ENCODE assay signal across 1 cellular context in the genomic region with DNA sequence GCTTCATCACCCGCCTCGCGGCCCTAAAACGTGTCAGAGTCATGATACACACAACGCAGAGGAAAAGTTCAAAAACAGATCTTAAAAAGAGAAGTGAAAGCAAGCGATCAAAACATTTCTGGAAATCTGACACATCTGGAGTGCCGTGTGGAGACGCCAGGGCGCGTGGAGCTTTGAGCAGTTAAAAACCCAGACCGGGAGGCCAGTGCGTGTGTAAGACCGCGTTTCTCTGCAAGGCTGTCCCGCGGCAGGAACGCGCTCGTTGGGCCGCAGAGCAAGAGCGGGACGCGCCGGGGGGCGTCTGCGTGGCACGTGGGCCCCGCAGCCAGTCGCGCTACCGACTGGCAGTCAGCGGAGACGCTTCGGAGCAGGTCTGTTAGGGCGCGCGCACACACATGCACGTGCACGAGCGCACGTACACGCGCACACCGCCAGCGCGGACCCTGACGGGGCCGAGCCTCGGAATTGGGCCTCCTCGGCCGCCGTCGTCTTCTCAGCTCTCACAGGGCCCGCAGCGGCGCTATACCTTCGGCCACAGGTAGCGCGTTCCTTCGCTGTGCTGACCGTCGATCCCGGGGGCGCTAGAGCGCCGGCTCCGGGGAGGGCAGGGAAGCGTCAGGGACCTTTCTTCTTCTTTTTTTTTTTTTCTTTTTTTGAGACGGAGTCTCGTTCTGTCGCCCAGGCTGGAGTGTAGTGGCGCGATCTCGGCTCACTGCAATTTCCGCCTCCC.
TF ChIP-seq lines count a peak whose summit lies in the region.

No MANE protein-coding gene starts in this region.

TF ChIP-seq in K562, 482 proteins besides CTCF, POLR2A, EP300 and RAD21 (continued from another document and continues in another):
- peak; percentile 86 for TF ChIP-seq HDAC8 (tag; IDR thresholded peaks at IDR 0.05)
- TF ChIP-seq SRSF7 (optimal IDR thresholded peaks at IDR 0.05; ENCODE audit: low read depth, low read length): no peak
- TF ChIP-seq KLF10 (CRISPR knock-in tag; IDR thresholded peaks at IDR 0.05): no peak
- no peak for TF ChIP-seq ZNF436 (CRISPR knock-in tag; IDR thresholded peaks at IDR 0.05)
- TF ChIP-seq, protein P1, sequence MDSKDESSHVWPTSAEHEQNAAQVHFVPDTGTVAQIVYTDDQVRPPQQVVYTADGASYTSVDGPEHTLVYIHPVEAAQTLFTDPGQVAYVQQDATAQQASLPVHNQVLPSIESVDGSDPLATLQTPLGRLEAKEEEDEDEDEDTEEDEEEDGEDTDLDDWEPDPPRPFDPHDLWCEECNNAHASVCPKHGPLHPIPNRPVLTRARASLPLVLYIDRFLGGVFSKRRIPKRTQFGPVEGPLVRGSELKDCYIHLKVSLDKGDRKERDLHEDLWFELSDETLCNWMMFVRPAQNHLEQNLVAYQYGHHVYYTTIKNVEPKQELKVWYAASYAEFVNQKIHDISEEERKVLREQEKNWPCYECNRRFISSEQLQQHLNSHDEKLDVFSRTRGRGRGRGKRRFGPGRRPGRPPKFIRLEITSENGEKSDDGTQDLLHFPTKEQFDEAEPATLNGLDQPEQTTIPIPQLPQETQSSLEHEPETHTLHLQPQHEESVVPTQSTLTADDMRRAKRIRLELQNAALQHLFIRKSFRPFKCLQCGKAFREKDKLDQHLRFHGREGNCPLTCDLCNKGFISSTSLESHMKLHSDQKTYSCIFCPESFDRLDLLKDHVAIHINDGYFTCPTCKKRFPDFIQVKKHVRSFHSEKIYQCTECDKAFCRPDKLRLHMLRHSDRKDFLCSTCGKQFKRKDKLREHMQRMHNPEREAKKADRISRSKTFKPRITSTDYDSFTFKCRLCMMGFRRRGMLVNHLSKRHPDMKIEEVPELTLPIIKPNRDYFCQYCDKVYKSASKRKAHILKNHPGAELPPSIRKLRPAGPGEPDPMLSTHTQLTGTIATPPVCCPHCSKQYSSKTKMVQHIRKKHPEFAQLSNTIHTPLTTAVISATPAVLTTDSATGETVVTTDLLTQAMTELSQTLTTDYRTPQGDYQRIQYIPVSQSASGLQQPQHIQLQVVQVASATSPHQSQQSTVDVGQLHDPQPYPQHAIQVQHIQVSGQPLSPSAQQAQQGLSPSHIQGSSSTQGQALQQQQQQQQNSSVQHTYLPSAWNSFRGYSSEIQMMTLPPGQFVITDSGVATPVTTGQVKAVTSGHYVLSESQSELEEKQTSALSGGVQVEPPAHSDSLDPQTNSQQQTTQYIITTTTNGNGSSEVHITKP (IDR thresholded peaks at IDR 0.05; ENCODE audit: partially characterized antibody): no peak
- TF ChIP-seq, protein P2, sequence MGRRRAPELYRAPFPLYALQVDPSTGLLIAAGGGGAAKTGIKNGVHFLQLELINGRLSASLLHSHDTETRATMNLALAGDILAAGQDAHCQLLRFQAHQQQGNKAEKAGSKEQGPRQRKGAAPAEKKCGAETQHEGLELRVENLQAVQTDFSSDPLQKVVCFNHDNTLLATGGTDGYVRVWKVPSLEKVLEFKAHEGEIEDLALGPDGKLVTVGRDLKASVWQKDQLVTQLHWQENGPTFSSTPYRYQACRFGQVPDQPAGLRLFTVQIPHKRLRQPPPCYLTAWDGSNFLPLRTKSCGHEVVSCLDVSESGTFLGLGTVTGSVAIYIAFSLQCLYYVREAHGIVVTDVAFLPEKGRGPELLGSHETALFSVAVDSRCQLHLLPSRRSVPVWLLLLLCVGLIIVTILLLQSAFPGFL (CRISPR knock-in tag; IDR thresholded peaks at IDR 0.05): no peak
- TF ChIP-seq ZSCAN29 (IDR thresholded peaks at IDR 0.05): no peak
- peak; percentile 95 for TF ChIP-seq ZNF407 (IDR thresholded peaks at IDR 0.05; ENCODE audit: low read depth)
- no peak for TF ChIP-seq ZFPM2 (CRISPR knock-in tag; IDR thresholded peaks at IDR 0.05)
- TF ChIP-seq ZC3H8 (IDR thresholded peaks at IDR 0.05): no peak
- TF ChIP-seq ZNF41 (CRISPR knock-in tag; conservative IDR thresholded peaks at IDR 0.05): no peak
- no peak for TF ChIP-seq CBX2 (IDR thresholded peaks at IDR 0.05; ENCODE audit: insufficient read depth, low read length, poor library complexity, severe bottlenecking)
- TF ChIP-seq ZNF584 (CRISPR knock-in tag; IDR thresholded peaks at IDR 0.05; ENCODE audit: low read depth): no peak
- no peak for TF ChIP-seq SIN3A (IDR thresholded peaks at IDR 0.05; ENCODE audit: borderline replicate concordance in 2 of 2, control insufficient read depth in 1 of 2, low read depth in 2 of 2, low read length in 2 of 2)
- TF ChIP-seq ZBTB17 (CRISPR knock-in tag; IDR thresholded peaks at IDR 0.05): 0 out of 2 replicates have a peak, but pooled peaks have one; percentile 41
- peak; percentile 57; the same call in 1 of the 2 replicates for TF ChIP-seq MYC (IDR thresholded peaks at IDR 0.05; ENCODE audit: low read depth, low read length)
- no peak for TF ChIP-seq MYC (CRISPR knock-in tag; IDR thresholded peaks at IDR 0.05; ENCODE audit: borderline replicate concordance, low read depth)
- no peak for TF ChIP-seq GTF3C2 (IDR thresholded peaks at IDR 0.05; ENCODE audit: borderline replicate concordance, extremely low read depth, insufficient read length)
- no peak for TF ChIP-seq SP2 (IDR thresholded peaks at IDR 0.05; ENCODE audit: extremely low read depth, low read depth, low read length, poor library complexity, severe bottlenecking)
- TF ChIP-seq HNRNPUL1 (IDR thresholded peaks at IDR 0.05; ENCODE audit: low read length): no peak
- no peak for TF ChIP-seq ARID1B (IDR thresholded peaks at IDR 0.05)
- TF ChIP-seq CSDE1 (IDR thresholded peaks at IDR 0.05): no peak
- no peak for TF ChIP-seq RBM39 (optimal IDR thresholded peaks at IDR 0.05; ENCODE audit: low read depth, low read length)
- TF ChIP-seq, protein P3, sequence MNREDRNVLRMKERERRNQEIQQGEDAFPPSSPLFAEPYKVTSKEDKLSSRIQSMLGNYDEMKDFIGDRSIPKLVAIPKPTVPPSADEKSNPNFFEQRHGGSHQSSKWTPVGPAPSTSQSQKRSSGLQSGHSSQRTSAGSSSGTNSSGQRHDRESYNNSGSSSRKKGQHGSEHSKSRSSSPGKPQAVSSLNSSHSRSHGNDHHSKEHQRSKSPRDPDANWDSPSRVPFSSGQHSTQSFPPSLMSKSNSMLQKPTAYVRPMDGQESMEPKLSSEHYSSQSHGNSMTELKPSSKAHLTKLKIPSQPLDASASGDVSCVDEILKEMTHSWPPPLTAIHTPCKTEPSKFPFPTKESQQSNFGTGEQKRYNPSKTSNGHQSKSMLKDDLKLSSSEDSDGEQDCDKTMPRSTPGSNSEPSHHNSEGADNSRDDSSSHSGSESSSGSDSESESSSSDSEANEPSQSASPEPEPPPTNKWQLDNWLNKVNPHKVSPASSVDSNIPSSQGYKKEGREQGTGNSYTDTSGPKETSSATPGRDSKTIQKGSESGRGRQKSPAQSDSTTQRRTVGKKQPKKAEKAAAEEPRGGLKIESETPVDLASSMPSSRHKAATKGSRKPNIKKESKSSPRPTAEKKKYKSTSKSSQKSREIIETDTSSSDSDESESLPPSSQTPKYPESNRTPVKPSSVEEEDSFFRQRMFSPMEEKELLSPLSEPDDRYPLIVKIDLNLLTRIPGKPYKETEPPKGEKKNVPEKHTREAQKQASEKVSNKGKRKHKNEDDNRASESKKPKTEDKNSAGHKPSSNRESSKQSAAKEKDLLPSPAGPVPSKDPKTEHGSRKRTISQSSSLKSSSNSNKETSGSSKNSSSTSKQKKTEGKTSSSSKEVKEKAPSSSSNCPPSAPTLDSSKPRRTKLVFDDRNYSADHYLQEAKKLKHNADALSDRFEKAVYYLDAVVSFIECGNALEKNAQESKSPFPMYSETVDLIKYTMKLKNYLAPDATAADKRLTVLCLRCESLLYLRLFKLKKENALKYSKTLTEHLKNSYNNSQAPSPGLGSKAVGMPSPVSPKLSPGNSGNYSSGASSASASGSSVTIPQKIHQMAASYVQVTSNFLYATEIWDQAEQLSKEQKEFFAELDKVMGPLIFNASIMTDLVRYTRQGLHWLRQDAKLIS (CRISPR knock-in tag; IDR thresholded peaks at IDR 0.05): no peak
- TF ChIP-seq MTA2 (IDR thresholded peaks at IDR 0.05; ENCODE audit: low read depth): no peak
- no peak for TF ChIP-seq ZFP30 (CRISPR knock-in tag; IDR thresholded peaks at IDR 0.05; ENCODE audit: borderline replicate concordance)
- no peak for TF ChIP-seq RAD51 (IDR thresholded peaks at IDR 0.05; ENCODE audit: borderline replicate concordance, low read depth)
- TF ChIP-seq MAFG (tag; conservative IDR thresholded peaks at IDR 0.05): no peak
- no peak for TF ChIP-seq POU5F1 (IDR thresholded peaks at IDR 0.05; ENCODE audit: borderline replicate concordance, low read depth, low read length, partially characterized antibody)
- TF ChIP-seq ZNF717 (CRISPR knock-in tag; IDR thresholded peaks at IDR 0.05): no peak
- TF ChIP-seq CTCFL (IDR thresholded peaks at IDR 0.05; ENCODE audit: borderline replicate concordance, insufficient read depth, low read depth, low read length, poor library complexity, severe bottlenecking): peak; percentile 93
